ENCODE assay signal across 21 cellular contexts in genomic region chr16:414395-415169, GRCh38. TPM values are rescaled to one million over a fixed set of nuclear protein-coding genes. Genes with fewer than 3 reads are reported as not detected.
DNase-seq lines count a peak whose midpoint lies in the region; ATAC-seq, FAIRE-seq and TF ChIP-seq lines count a peak whose summit lies in the region.
"Had no signal": no experiment of that assay in that cellular context is flagged by ENCODE, and none has a peak within 500 bp of the region (broad histone marks: within the 10 kb centered on the region; RNA-seq: fewer than 3 reads in every experiment).

No MANE protein-coding gene starts in this region.

- TF ChIP-seq CTCF in SK-N-SH (IDR thresholded peaks at IDR 0.05) (no peak), PC-9 (conservative IDR thresholded peaks at IDR 0.05) (no peak), foreskin keratinocyte (conservative IDR thresholded peaks at IDR 0.05) (no peak)

- ATAC-seq in SK-N-SH treated with all-trans-retinoic acid at 6 μM for 48 hours (peak; percentile 27; the same call in 2 of the 3 replicates), foreskin keratinocyte (no peak), HG03139 (IDR thresholded peaks at IDR 0.05; ENCODE audit: unreplicated experiment) (no peak)

- WGBS in SK-N-SH (ENCODE audit: low lambda C conversion rate), result 91% methylated on average over 18 of the region's 21 CpGs

- TF ChIP-seq EP300 in SK-N-SH (IDR thresholded peaks at IDR 0.05; ENCODE audit: borderline replicate concordance in 1 of 2, low read depth in 1 of 2, low read length in 1 of 2), result no peak

- H3K27me3 ChIP-seq in SK-N-SH (ENCODE audit: insufficient read depth) (no peaks in the 10 kb centered on the region), PC-9 (ENCODE audit: insufficient read depth, low read depth) (no peaks in the 10 kb centered on the region), foreskin keratinocyte (no peaks in the 10 kb centered on the region), MG63 (no peaks in the 10 kb centered on the region)
- H3K27me3 ChIP-seq: SJSA1, thyroid gland had no signal

- no TSS peak for BruUV-seq in PC-9 (replicated peaks; lab: Mats Ljungman, UMichigan)

- H3K4me1 ChIP-seq in SK-N-SH (ENCODE audit: control insufficient read depth in 1 of 2, insufficient read depth in 2 of 2, low read depth in 1 of 2, low read length in 1 of 2) (no peaks in the 10 kb centered on the region), PC-9 (replicated peaks; ENCODE audit: insufficient read depth) (no peaks in the 10 kb centered on the region), foreskin keratinocyte (no peaks in the 10 kb centered on the region)
- H3K4me1 ChIP-seq: SJSA1, thyroid gland had no signal

- no peaks in the 10 kb centered on the region for H4K20me1 ChIP-seq in SK-N-SH (ENCODE audit: insufficient read depth)
- no peaks in the 10 kb centered on the region for H4K20me1 ChIP-seq in PC-9 (ENCODE audit: insufficient read depth)

- H3K9me3 ChIP-seq in SK-N-SH (no peaks in the 10 kb centered on the region), PC-9 (ENCODE audit: insufficient read depth, low read depth) (no peaks in the 10 kb centered on the region), MG63 (no peaks in the 10 kb centered on the region; the same call in 1 of the 2 replicates)
- H3K9me3 ChIP-seq: SJSA1, thyroid gland had no signal

- no peak for FAIRE-seq in GM12892 (lab: Jason Lieb, UNC)
- FAIRE-seq: frontal cortex, H54 had no signal

- H3K27ac ChIP-seq in SK-N-SH (ENCODE audit: low read depth in 2 of 2, low read length in 1 of 2) (no peak overlapping the region), PC-9 (no peak overlapping the region), foreskin keratinocyte (no peak overlapping the region)
- H3K27ac ChIP-seq: epithelial cell of prostate, SJSA1, thyroid gland had no signal

- H3K4me2 ChIP-seq in SK-N-SH (no peak overlapping the region), PC-9 (no peak overlapping the region)

- H3K9me2 ChIP-seq in SK-N-SH, result no peaks in the 10 kb centered on the region
- H3K9me2 ChIP-seq in PC-9 (ENCODE audit: insufficient read depth), result no peaks in the 10 kb centered on the region

- H3F3A ChIP-seq in SK-N-SH (replicated peaks; ENCODE audit: insufficient read depth) (no peaks in the 10 kb centered on the region), PC-9 (ENCODE audit: insufficient read depth, low read depth) (no peaks in the 10 kb centered on the region; the same call in 1 of the 2 replicates)

- DNase-seq in SK-N-SH (no peak), PC-9 (peak; percentile 36 to 65), foreskin keratinocyte (peak; percentile 62 to 79), renal cortical epithelial cell (ENCODE audit: low read depth) (peak; percentile 39), GM12892 (ENCODE audit: insufficient read length) (no peak), MG63 (no peak)
- DNase-seq: activated CD4-positive, alpha-beta T cell treated with anti-CD3 and anti-CD28 coated beads for 48 hours; activated naive CD4-positive, alpha-beta T cell treated with anti-CD3 and anti-CD28 coated beads for 36 hours; activated T-cell treated with anti-CD3 and anti-CD28 coated beads, Interleukin-2, amount 50 U/mL, for 48 hours; anterior cingulate cortex; DMS79 treated with DMSO at 0.1 percent for 48 hours; MM.1S; NCI-H187; NCI-H748 treated with DMSO at 0.1 percent for 48 hours; thyroid gland had no signal

- no peak overlapping the region for H3K9ac ChIP-seq in SK-N-SH

- H3K79me2 ChIP-seq in SK-N-SH (ENCODE audit: insufficient read depth) (no peaks in the 10 kb centered on the region), PC-9 (ENCODE audit: low read depth) (no peaks in the 10 kb centered on the region)

- H2AFZ ChIP-seq in SK-N-SH (ENCODE audit: low read depth) (no peak overlapping the region), PC-9 (no peak overlapping the region)

- H3K36me3 ChIP-seq in SK-N-SH (replicated peaks in 1 of 2; ENCODE audit: control insufficient read depth in 1 of 2, insufficient read depth in 2 of 2, low read length in 1 of 2) (peaks cover 0 to 10% of the 10 kb centered on the region in 2 experiments), PC-9 (ENCODE audit: low read depth) (no peaks in the 10 kb centered on the region), MG63 (peaks cover 8% of the 10 kb centered on the region)
- H3K36me3 ChIP-seq: SJSA1, thyroid gland had no signal

- TF ChIP-seq RAD21 in SK-N-SH (IDR thresholded peaks at IDR 0.05; ENCODE audit: low read length), result no peak

- intact Hi-C loops in PC-9 (cut with micrococcal nuclease; ENCODE audit: unreplicated experiment), result no loop called here

- POLR2A ChIA-PET in SK-N-SH (lab: Yijun Ruan, JAX) (no interaction called here), PC-9 (lab: Charles Lee; ENCODE audit: unreplicated experiment) (interaction anchor here (0.7 kb wide), 1 partner anchor 85 kb away, joined by 15 read pairs; no protein-coding TSS in a partner anchor)

- CTCF ChIA-PET in SK-N-SH (lab: Yijun Ruan, JAX) (interaction anchor here (1.1 kb wide), 2 partner anchors 16 to 23 kb away, joined by 3 to 4 read pairs; no protein-coding TSS in a partner anchor), PC-9 (lab: Charles Lee) (no interaction called here)

- no peak for TF ChIP-seq POLR2A in GM12892 (IDR thresholded peaks at IDR 0.05; ENCODE audit: low read depth, low read length)

- no peak overlapping the region for H3K4me3 ChIP-seq in SK-N-SH (ENCODE audit: low read depth in 2 of 2, low read length in 1 of 2)
- H3K4me3 ChIP-seq in PC-9, result no peak overlapping the region
- no peak overlapping the region for H3K4me3 ChIP-seq in MG63
- H3K4me3 ChIP-seq: SJSA1, thyroid gland had no signal

TF ChIP-seq in SK-N-SH treated with all-trans-retinoic acid at 6 μM for 48 hours, 23 proteins besides CTCF, POLR2A, EP300 and RAD21:
- TF ChIP-seq GLIS3 (CRISPR knock-in tag; IDR thresholded peaks at IDR 0.05) (no peak), TCF4 (CRISPR knock-in tag; IDR thresholded peaks at IDR 0.05; ENCODE audit: borderline replicate concordance) (no peak)

TF ChIP-seq in SK-N-SH, 30 proteins besides CTCF, POLR2A, EP300 and RAD21 (continues in another document):
- TF ChIP-seq ELF1 (IDR thresholded peaks at IDR 0.05) (no peak), IRF3 (IDR thresholded peaks at IDR 0.05; ENCODE audit: low read depth, low read length) (no peak), RFX5 (IDR thresholded peaks at IDR 0.05; ENCODE audit: low read length) (no peak), TAF1 (IDR thresholded peaks at IDR 0.05; ENCODE audit: borderline replicate concordance, low read depth, low read length) (no peak), POLR2AphosphoS5 (IDR thresholded peaks at IDR 0.05; ENCODE audit: low read depth, low read length) (no peak), NFIC (IDR thresholded peaks at IDR 0.05; ENCODE audit: borderline replicate concordance) (no peak)

RNA-seq across cellular contexts. Expression of gene RAB11FIP3, which starts 10.9 kb away (rescaled TPM):
- polyA plus RNA-seq in SK-N-SH (2012; rRNA removed), result 20.5 and 24.8 TPM in 2 replicates
- 14.0 and 21.2 TPM in 2 replicates for polyA plus RNA-seq in SK-N-SH (2012; cell fraction: cytosol; rRNA removed)
- polyA plus RNA-seq in SK-N-SH (2012; cell fraction: nucleus; rRNA removed), result 60.8 and 64.8 TPM in 2 replicates
- 38.4 and 42.4 TPM in 2 replicates for total RNA-seq in PC-9 (2021)
- total RNA-seq in foreskin keratinocyte, result 14.9 and 15.1 TPM in 2 replicates
- 10.9 and 12.0 TPM in 2 replicates for polyA plus RNA-seq in foreskin keratinocyte
- total RNA-seq in renal cortical epithelial cell, result 20.5 and 72.5 TPM in 2 replicates
- polyA plus RNA-seq in GM12892 (2012; ENCODE audit: missing spikeins), result 21.3 TPM
- 33.1 and 42.8 TPM in 2 replicates for total RNA-seq in MG63 (2014; rRNA removed; shearing (Covaris generic); ENCODE audit: low replicate concordance)

RNA-seq across cellular contexts. Expression of gene DECR2, which starts 12.9 kb away (rescaled TPM):
- polyA plus RNA-seq in SK-N-SH (2012; rRNA removed) (53.0 and 56.6 TPM in 2 replicates), foreskin keratinocyte (12.7 and 15.9 TPM in 2 replicates)
- 14.3 and 25.0 TPM in 2 replicates for polyA plus RNA-seq in SK-N-SH (2012; cell fraction: cytosol; rRNA removed)
- 214 and 256 TPM in 2 replicates for polyA plus RNA-seq in SK-N-SH (2012; cell fraction: nucleus; rRNA removed)
- total RNA-seq in PC-9 (2021) (65.4 and 78.4 TPM in 2 replicates), foreskin keratinocyte (10.5 and 13.8 TPM in 2 replicates), renal cortical epithelial cell (13.0 and 17.5 TPM in 2 replicates)
- polyA plus RNA-seq in GM12892 (2012; ENCODE audit: missing spikeins), result 7.7 TPM
- 31.6 and 37.1 TPM in 2 replicates for total RNA-seq in MG63 (2014; rRNA removed; shearing (Covaris generic); ENCODE audit: low replicate concordance)

RNA-seq across cellular contexts. Expression of gene NME4, which starts 17.6 kb away (rescaled TPM):
- polyA plus RNA-seq in SK-N-SH (2012; rRNA removed) (417 and 509 TPM in 2 replicates), foreskin keratinocyte (266 and 269 TPM in 2 replicates)
- 206 and 304 TPM in 2 replicates for polyA plus RNA-seq in SK-N-SH (2012; cell fraction: cytosol; rRNA removed)
- 278 and 300 TPM in 2 replicates for polyA plus RNA-seq in SK-N-SH (2012; cell fraction: nucleus; rRNA removed)
- total RNA-seq in PC-9 (2021) (157 and 159 TPM in 2 replicates), foreskin keratinocyte (143 and 154 TPM in 2 replicates), renal cortical epithelial cell (27.6 and 50.0 TPM in 2 replicates)
- polyA plus RNA-seq in GM12892 (2012; ENCODE audit: missing spikeins), result 84.7 TPM
- 188 and 350 TPM in 2 replicates for total RNA-seq in MG63 (2014; rRNA removed; shearing (Covaris generic); ENCODE audit: low replicate concordance)

RNA-seq across cellular contexts. Expression of gene PGAP6, which starts 32.8 kb away (rescaled TPM):
- 133 and 166 TPM in 2 replicates for polyA plus RNA-seq in SK-N-SH (2012; rRNA removed)
- polyA plus RNA-seq in SK-N-SH (2012; cell fraction: cytosol; rRNA removed), result 36.0 and 79.9 TPM in 2 replicates
- 268 and 315 TPM in 2 replicates for polyA plus RNA-seq in SK-N-SH (2012; cell fraction: nucleus; rRNA removed)
- 41.4 and 45.6 TPM in 2 replicates for total RNA-seq in PC-9 (2021)
- total RNA-seq in foreskin keratinocyte, result 37.7 and 44.5 TPM in 2 replicates
- polyA plus RNA-seq in foreskin keratinocyte, result 32.5 and 34.2 TPM in 2 replicates
- 87.2 and 92.8 TPM in 2 replicates for total RNA-seq in renal cortical epithelial cell
- polyA plus RNA-seq in GM12892 (2012; ENCODE audit: missing spikeins), result 20.9 TPM
- 34.2 and 35.5 TPM in 2 replicates for total RNA-seq in MG63 (2014; rRNA removed; shearing (Covaris generic); ENCODE audit: low replicate concordance)

RNA-seq across cellular contexts. Expression of gene MRPL28, which starts 44.2 kb away (rescaled TPM):
- 266 and 320 TPM in 2 replicates for polyA plus RNA-seq in SK-N-SH (2012; rRNA removed)
- polyA plus RNA-seq in SK-N-SH (2012; cell fraction: cytosol; rRNA removed), result 181 and 235 TPM in 2 replicates
- polyA plus RNA-seq in SK-N-SH (2012; cell fraction: nucleus; rRNA removed), result 203 and 269 TPM in 2 replicates
- total RNA-seq in PC-9 (2021), result 130 and 150 TPM in 2 replicates
- total RNA-seq in foreskin keratinocyte, result 125 and 132 TPM in 2 replicates
- 218 and 222 TPM in 2 replicates for polyA plus RNA-seq in foreskin keratinocyte
- total RNA-seq in renal cortical epithelial cell, result 59.4 and 95.9 TPM in 2 replicates
- polyA plus RNA-seq in GM12892 (2012; ENCODE audit: missing spikeins), result 59.7 TPM
- 172 and 192 TPM in 2 replicates for total RNA-seq in MG63 (2014; rRNA removed; shearing (Covaris generic); ENCODE audit: low replicate concordance)

Comparison
In these comparisons a context has a peak if more than half of its experiments do, and no peak if none do; other contexts are left out.
1. DNase-seq: peak in PC-9 (2 of 2), foreskin keratinocyte (2 of 2) and renal cortical epithelial cell (single experiment); none in SK-N-SH (single experiment), GM12892 (single experiment) and MG63 (single experiment).